ENCODE assay signal across 22 cellular contexts in the genomic region with DNA sequence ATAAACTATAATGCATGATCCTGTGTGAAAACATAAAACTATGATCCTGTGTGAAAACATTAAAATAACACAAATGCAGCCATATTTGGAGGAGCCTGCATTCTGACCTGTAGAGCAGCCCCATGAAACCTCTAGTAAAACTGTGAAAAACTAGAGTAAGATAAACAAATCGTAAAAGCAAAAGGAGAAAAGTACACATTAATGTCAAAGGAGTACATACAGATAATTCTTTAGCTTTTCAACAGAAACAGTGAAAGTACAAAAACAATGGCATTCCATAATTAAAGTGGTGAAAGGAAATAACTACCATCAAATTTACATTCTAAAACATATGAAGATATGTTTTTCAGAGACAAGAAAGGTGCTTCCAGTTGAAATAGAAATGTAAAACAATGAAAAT.
"Had no signal": no experiment of that assay in that cellular context is flagged by ENCODE, and none has a peak within 500 bp of the region (broad histone marks: within the 10 kb centered on the region; RNA-seq: fewer than 3 reads in every experiment).

No MANE protein-coding gene starts in this region.

- FAIRE-seq: astrocyte had no signal

- H3K27me3 ChIP-seq: MG63, SJSA1 had no signal

- H3K9me3 ChIP-seq: MG63, SJSA1 had no signal

- DNase-seq: activated CD4-positive, alpha-beta T cell treated with anti-CD3 and anti-CD28 coated beads for 48 hours; activated CD4-positive, alpha-beta T cell treated with anti-CD3 and anti-CD28 coated beads, Interleukin-2, amount 50 U/mL, for 4 hours; activated CD4-positive, CD25-positive, alpha-beta regulatory T cell treated with anti-CD3 and anti-CD28 coated beads, Interleukin-2, amount 50 U/mL, for 72 hours; activated CD8-positive, alpha-beta memory T cell treated with anti-CD3 and anti-CD28 coated beads, Interleukin-2, amount 10 ng/mL, durations not matched to agents 7 days and 5 days; activated gamma-delta T cell; activated naive CD4-positive, alpha-beta T cell treated with anti-CD3 and anti-CD28 coated beads for 36 hours; activated T-cell treated with anti-CD3 and anti-CD28 coated beads, Interleukin-2, amount 50 U/mL, for 24 hours; amygdala; KG1; MG63; MV-4-11; NCI-H1092 treated with DMSO at 0.1 percent for 48 hours; NCI-H1417 treated with DMSO at 0.1 percent for 48 hours; NCI-H1694; NCI-H2029 treated with DMSO at 0.1 percent for 48 hours; NCI-H510A treated with DMSO at 0.1 percent for 48 hours; SHP77; SW 1271 had no signal

- H3K4me1 ChIP-seq: SJSA1 had no signal

- H3K4me3 ChIP-seq: MG63, SJSA1 had no signal

- H3K27ac ChIP-seq: SJSA1 had no signal

- ATAC-seq: activated CD8-positive, alpha-beta memory T cell treated with anti-CD3 and anti-CD28 coated beads, Interleukin-2, amount 10 ng/mL, durations not matched to agents 7 days and 5 days; SK-N-SH treated with all-trans-retinoic acid at 6 μM for 48 hours; WTC11 had no signal

- H3K36me3 ChIP-seq: MG63, SJSA1 had no signal
